In the genomic region with DNA sequence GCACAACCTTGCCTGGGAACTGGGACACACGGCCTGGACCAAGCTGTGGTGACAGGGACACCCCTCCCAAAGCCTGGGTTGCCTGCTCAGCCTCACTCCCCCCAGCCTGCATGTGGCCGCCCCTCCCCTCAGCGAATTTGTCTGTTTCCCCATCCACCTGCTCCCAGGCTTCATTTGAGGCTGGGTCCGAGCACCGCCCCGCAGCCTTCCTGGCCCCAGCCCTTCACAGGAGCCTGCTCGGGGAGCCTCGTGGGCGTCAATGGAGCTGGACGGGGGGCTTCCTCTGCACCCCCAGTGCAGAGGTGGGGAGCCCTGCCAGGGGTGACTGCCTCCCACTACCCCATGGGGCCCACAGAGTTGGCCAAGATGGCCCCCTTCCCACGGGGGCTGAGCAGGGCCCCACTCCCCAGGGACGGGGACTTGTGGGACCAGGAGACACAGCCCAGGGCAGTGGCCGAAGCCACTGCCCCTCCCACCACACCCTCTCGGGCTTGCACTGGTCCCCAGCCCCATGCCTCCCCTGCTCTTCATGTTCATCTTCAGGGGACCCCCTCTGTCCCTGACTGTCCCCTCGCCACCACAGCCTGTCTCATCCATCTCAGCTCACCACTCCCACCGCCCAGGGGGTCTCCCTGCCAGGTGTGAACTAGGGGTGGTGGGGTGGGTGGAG, we compare ENCODE assay signal across 1 cellular context.
TF ChIP-seq lines count a peak whose summit lies in the region.

No MANE protein-coding gene starts in this region.

TF ChIP-seq in H1, 55 proteins besides CTCF, POLR2A, EP300 and RAD21:
- TF ChIP-seq ATF2 (IDR thresholded peaks at IDR 0.05; ENCODE audit: low read length) (no peak), TCF12 (IDR thresholded peaks at IDR 0.05; ENCODE audit: low read depth, low read length) (no peak), RBBP5 (IDR thresholded peaks at IDR 0.05; ENCODE audit: borderline replicate concordance, low read depth, low read length) (no peak), PHF8 (conservative IDR thresholded peaks at IDR 0.05; ENCODE audit: low read depth, low read length) (no peak), ASH2L (IDR thresholded peaks at IDR 0.05; ENCODE audit: low read length) (no peak), RFX5 (IDR thresholded peaks at IDR 0.05; ENCODE audit: borderline replicate concordance, low read depth, low read length) (no peak), BRCA1 (IDR thresholded peaks at IDR 0.05; ENCODE audit: low read depth, low read length) (no peak), MAFK (IDR thresholded peaks at IDR 0.05; ENCODE audit: low read depth, low read length) (no peak), HDAC6 (IDR thresholded peaks at IDR 0.05; ENCODE audit: low read depth, low read length) (no peak), SIN3A (conservative IDR thresholded peaks at IDR 0.05 in 1 of 2, IDR thresholded peaks at IDR 0.05 in 1 of 2; ENCODE audit: low read depth in 1 of 2, low read length in 2 of 2) (no peak), JUND (IDR thresholded peaks at IDR 0.05; ENCODE audit: low read length) (no peak), CEBPB (IDR thresholded peaks at IDR 0.05; ENCODE audit: low read depth, low read length) (no peak), EZH2 (IDR thresholded peaks at IDR 0.05; ENCODE audit: low read depth, low read length, severe bottlenecking) (no peak), GTF2F1 (IDR thresholded peaks at IDR 0.05; ENCODE audit: borderline replicate concordance, low read depth, low read length) (no peak), TBP (IDR thresholded peaks at IDR 0.05; ENCODE audit: low read depth, low read length) (no peak), YY1 (IDR thresholded peaks at IDR 0.05; ENCODE audit: low read depth, low read length) (no peak), CBX8 (IDR thresholded peaks at IDR 0.05; ENCODE audit: borderline replicate concordance, low read depth, low read length) (no peak), ATF3 (IDR thresholded peaks at IDR 0.05; ENCODE audit: insufficient read depth, low read depth, low read length) (no peak), CHD1 (IDR thresholded peaks at IDR 0.05; ENCODE audit: low read depth, low read length) (no peak)
- TF ChIP-seq, protein P1, sequence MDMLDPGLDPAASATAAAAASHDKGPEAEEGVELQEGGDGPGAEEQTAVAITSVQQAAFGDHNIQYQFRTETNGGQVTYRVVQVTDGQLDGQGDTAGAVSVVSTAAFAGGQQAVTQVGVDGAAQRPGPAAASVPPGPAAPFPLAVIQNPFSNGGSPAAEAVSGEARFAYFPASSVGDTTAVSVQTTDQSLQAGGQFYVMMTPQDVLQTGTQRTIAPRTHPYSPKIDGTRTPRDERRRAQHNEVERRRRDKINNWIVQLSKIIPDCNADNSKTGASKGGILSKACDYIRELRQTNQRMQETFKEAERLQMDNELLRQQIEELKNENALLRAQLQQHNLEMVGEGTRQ (IDR thresholded peaks at IDR 0.05; ENCODE audit: low read length): no peak
